In the genomic region with DNA sequence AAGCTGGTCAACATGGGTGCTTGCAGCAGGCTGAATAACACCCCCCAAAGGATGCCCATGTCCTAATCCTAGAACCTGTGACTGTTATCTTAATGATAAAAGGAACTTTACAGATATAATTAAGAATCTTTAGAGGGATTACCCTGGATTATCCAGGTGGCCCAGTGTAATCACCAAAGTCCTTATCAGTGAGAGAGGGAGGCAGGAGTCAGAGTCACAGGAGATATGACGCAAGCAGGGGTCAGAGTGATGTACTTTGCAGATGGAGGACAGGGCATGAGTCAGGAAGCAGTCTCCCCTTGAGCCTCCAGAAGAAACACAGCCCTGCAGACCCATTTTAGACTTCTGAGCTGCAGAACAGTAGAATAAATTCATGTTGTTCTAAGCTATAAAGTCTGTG, we compare ENCODE assay signal across 18 cellular contexts. TPM values are rescaled to one million over a fixed set of nuclear protein-coding genes. Genes with fewer than 3 reads are reported as not detected.
DNase-seq lines count a peak whose midpoint lies in the region.
"Had no signal": no experiment of that assay in that cellular context is flagged by ENCODE, and none has a peak within 500 bp of the region (broad histone marks: within the 10 kb centered on the region; RNA-seq: fewer than 3 reads in every experiment).

No MANE protein-coding gene starts in this region.

- DNase-seq in NCI-H82 (lab: John Stamatoyannopoulos, UW): peak; percentile 47
- DNase-seq in NCI-H82 treated with DMSO at 0.1 percent for 48 hours (lab: John Stamatoyannopoulos, UW; ENCODE audit: unreplicated experiment): no peak
- peak; percentile 36 for DNase-seq in amniotic epithelial cell (ENCODE audit: low read depth)
- DNase-seq in mesendoderm: peak; percentile 78
- DNase-seq in KG1 (lab: John Stamatoyannopoulos, UW): no peak
- DNase-seq in NCI-H526 treated with DMSO at 0.1 percent for 48 hours (lab: John Stamatoyannopoulos, UW): no peak
- no peak for DNase-seq in head of caudate nucleus
- DNase-seq: AML-193; CD4-positive, alpha-beta memory T cell; DMS79 treated with DMSO at 0.1 percent for 48 hours; GOT3; H7; HFFc6 had no signal

- H3K36me3 ChIP-seq in mesendoderm (ENCODE audit: control insufficient read depth, insufficient read depth, low read length): peaks cover 6% of the 10 kb centered on the region

- peaks cover 3% of the 10 kb centered on the region for H3K79me1 ChIP-seq in mesendoderm (ENCODE audit: low read length)

- no peak overlapping the region for H2BK5ac ChIP-seq in mesendoderm (ENCODE audit: low read length)

- no peak overlapping the region for H2BK15ac ChIP-seq in mesendoderm (replicated peaks; ENCODE audit: low read depth)

- intact Hi-C loops in head of caudate nucleus (cut with DNase I): no loop called here

- no peak overlapping the region for H3K18ac ChIP-seq in mesendoderm (ENCODE audit: low read length)

- no peak overlapping the region for H4K5ac ChIP-seq in mesendoderm (ENCODE audit: low read length)

- H3K4me2 ChIP-seq in mesendoderm (ENCODE audit: low read length): no peak overlapping the region
- H3K4me2 ChIP-seq: A549 had no signal

- H3K56ac ChIP-seq in mesendoderm (ENCODE audit: low read length): no peak overlapping the region

- no peak overlapping the region for H4K8ac ChIP-seq in mesendoderm (ENCODE audit: low read depth, low read length)

- no peaks in the 10 kb centered on the region for H3K27me3 ChIP-seq in mesendoderm (ENCODE audit: insufficient read depth, low read length, poor library complexity)

- no peak overlapping the region for H3K4me3 ChIP-seq in mesendoderm (ENCODE audit: low read length)
- H3K4me3 ChIP-seq: A549, GM12878 had no signal

- no peaks in the 10 kb centered on the region for H3K79me2 ChIP-seq in mesendoderm (ENCODE audit: control insufficient read depth, insufficient read depth, low read length)

- no peaks in the 10 kb centered on the region for H3K4me1 ChIP-seq in mesendoderm (ENCODE audit: control insufficient read depth, low read depth, low read length)
- H3K4me1 ChIP-seq: A549 had no signal

- no peak overlapping the region for H3K27ac ChIP-seq in mesendoderm (ENCODE audit: low read depth, low read length)
- H3K27ac ChIP-seq: 22Rv1, A549 had no signal

- no peak overlapping the region for H3K23ac ChIP-seq in mesendoderm (ENCODE audit: low read length)

- no peak overlapping the region for H2BK120ac ChIP-seq in mesendoderm (ENCODE audit: low read depth, low read length)

- H3K9ac ChIP-seq in mesendoderm (ENCODE audit: low read length): no peak overlapping the region

- no peak overlapping the region for H2AK5ac ChIP-seq in mesendoderm (ENCODE audit: low read length)

- no CpG with 5 or more reads among the region's 1 CpG for WGBS in mesendoderm (ENCODE audit: extremely low coverage, insufficient coverage, low lambda C conversion rate)

- H3K4ac ChIP-seq in mesendoderm (ENCODE audit: low read depth, low read length): no peak overlapping the region

RNA-seq across cellular contexts. Expression of gene ZNF606, which starts 9.8 kb away (rescaled TPM):
- 7.3 TPM for polyA plus RNA-seq in mesendoderm (2013, experiment 1 of 2)
- 7.6 TPM for polyA plus RNA-seq in mesendoderm (2013, experiment 2 of 2)

RNA-seq across cellular contexts. Expression of gene C19orf18, which starts 18.5 kb away (rescaled TPM):
- 0.62 TPM for polyA plus RNA-seq in mesendoderm (2013, experiment 1 of 2)
- 0.43 TPM for polyA plus RNA-seq in mesendoderm (2013, experiment 2 of 2)
- polyA plus RNA-seq: BJ, CD14-positive monocyte had no signal

RNA-seq across cellular contexts. Expression of gene ZSCAN1, which starts 41.0 kb away (rescaled TPM):
- polyA plus RNA-seq in mesendoderm (2013, experiment 1 of 2): 0.59 TPM
- 0.91 TPM for polyA plus RNA-seq in mesendoderm (2013, experiment 2 of 2)
- polyA plus RNA-seq: A549; CD14-positive monocyte; CD4-positive, alpha-beta memory T cell; GM12878 had no signal

RNA-seq across cellular contexts. Expression of gene ZNF256, which starts 45.3 kb away (rescaled TPM):
- polyA plus RNA-seq in mesendoderm (2013, experiment 1 of 2): 7.7 TPM
- polyA plus RNA-seq in mesendoderm (2013, experiment 2 of 2): 7.7 TPM

RNA-seq across cellular contexts. Expression of gene ZNF418, which starts 57.6 kb away (rescaled TPM):
- 4.5 TPM for polyA plus RNA-seq in mesendoderm (2013, experiment 1 of 2)
- polyA plus RNA-seq in mesendoderm (2013, experiment 2 of 2): 4.9 TPM

Comparison
In these comparisons a context has a peak if more than half of its experiments do, and no peak if none do; other contexts are left out.
1. DNase-seq: peak in NCI-H82 (single experiment), amniotic epithelial cell (single experiment) and mesendoderm (single experiment); none in NCI-H82 treated with DMSO at 0.1 percent for 48 hours (single experiment), KG1 (single experiment), NCI-H526 treated with DMSO at 0.1 percent for 48 hours (single experiment) and head of caudate nucleus (0 of 42).